ENCODE assay signal across 17 cellular contexts in the genomic region with DNA sequence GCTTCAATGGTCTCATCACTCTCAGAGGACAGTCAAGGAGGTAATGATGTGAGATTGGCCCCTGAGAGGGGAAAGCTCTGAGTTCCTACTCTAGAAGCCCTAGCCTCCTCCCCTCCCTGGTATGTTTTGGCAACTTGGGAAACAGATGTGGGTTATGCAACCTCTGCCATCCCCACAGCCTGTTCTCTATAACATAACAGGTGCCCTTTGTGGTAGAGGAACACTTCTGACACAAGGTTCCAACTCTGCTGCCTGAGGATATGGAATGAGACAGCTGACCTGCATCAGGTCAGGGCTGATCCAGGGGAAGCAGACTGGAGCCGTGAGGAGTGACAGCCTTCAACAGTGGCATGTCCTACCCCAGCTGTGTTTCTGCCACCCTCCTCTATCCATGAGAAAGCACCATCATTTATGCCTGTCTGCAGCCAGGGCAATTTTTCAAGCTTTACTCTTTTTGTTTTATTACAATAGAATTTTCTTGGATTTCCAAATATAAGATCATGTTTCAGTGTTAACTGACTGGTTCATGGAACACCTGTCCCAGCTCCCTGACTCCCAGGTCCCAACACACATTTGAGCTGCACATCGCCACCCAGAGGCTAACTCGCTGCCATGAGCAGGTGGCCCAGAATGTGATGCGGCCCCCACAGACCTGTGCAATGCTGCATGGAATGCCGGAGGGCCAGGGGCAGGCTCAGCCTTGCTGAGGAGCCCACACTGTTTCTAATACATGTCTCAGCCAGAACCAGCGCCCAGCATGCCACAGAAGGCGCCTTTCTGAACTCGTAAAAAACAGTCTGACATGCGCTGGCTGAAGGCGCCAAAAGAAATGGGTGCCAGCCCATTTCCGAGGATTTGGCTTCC.
DNase-seq lines count a peak whose midpoint lies in the region; ATAC-seq and TF ChIP-seq lines count a peak whose summit lies in the region.
"Had no signal": no experiment of that assay in that cellular context is flagged by ENCODE, and none has a peak within 500 bp of the region (broad histone marks: within the 10 kb centered on the region; RNA-seq: fewer than 3 reads in every experiment).

No MANE protein-coding gene starts in this region.

- no peak overlapping the region for H3K4me3 ChIP-seq in GM23338
- H3K4me3 ChIP-seq in coronary artery = no peak overlapping the region
- H3K4me3 ChIP-seq: left ventricle myocardium inferior had no signal

- no peaks in the 10 kb centered on the region for H3K9me2 ChIP-seq in GM23338 (ENCODE audit: insufficient read depth)

- H3K4me1 ChIP-seq in GM23338 (ENCODE audit: insufficient read depth) = peaks cover 13% of the 10 kb centered on the region

- DNase-seq in GM23338 (ENCODE audit: low spot score) (peak; percentile 73), NCI-H146 treated with DMSO at 0.1 percent for 48 hours (lab: John Stamatoyannopoulos, UW; ENCODE audit: unreplicated experiment) (peak; percentile 6), coronary artery (ENCODE audit: low spot score) (peak; percentile 58), mesenteric fat pad (ENCODE audit: low spot score) (peak; percentile 67), endothelial cell (ENCODE audit: low spot score) (no peak), DMS79 treated with DMSO at 0.1 percent for 48 hours (lab: John Stamatoyannopoulos, UW) (no peak)
- no peak for DNase-seq in T-helper 2 cell treated with Interferon-gamma antibody and Interleukin-4, amounts not matched to agents 5 μg/mL and 100 μg/mL, for 36 hours (ENCODE audit: low spot score)
- DNase-seq: activated naive CD8-positive, alpha-beta T cell treated with anti-CD3 and anti-CD28 coated beads, Interleukin-2, amount 50 U/mL, for 24 hours; BE2C; KBM-7; left ventricle myocardium inferior; NCI-H510A; spleen; stimulated activated naive B cell treated with anti-CD40 and anti-IgM and Interleukin-4, amounts not matched to agents 10 μg/mL and 1 μg/mL and 100 μg/mL, for 72 hours; trophoblast cell had no signal

- H3F3A ChIP-seq in GM23338 (replicated peaks; ENCODE audit: low read depth) = no peaks in the 10 kb centered on the region

- peak; percentile 62 to 83 for TF ChIP-seq CTCF in GM23338 (conservative IDR thresholded peaks at IDR 0.05; ENCODE audit: low read depth in 2 of 2)
- TF ChIP-seq CTCF in coronary artery (IDR thresholded peaks at IDR 0.05) = no peak
- TF ChIP-seq CTCF in endothelial cell (IDR thresholded peaks at IDR 0.05; ENCODE audit: unreplicated experiment) = no peak

- H3K27ac ChIP-seq in GM23338 (ENCODE audit: low read depth) (no peak overlapping the region), coronary artery (no peak overlapping the region)
- H3K27ac ChIP-seq: left ventricle myocardium inferior, spleen had no signal

- H3K27ac Mint-ChIP-seq in GM23338 (no peak overlapping the region), endothelial cell (ENCODE audit: unreplicated experiment) (no peak overlapping the region)
- no peak overlapping the region for H3K27ac Mint-ChIP-seq in T-helper 2 cell treated with Interferon-gamma antibody and Interleukin-4, amounts not matched to agents 5 μg/mL and 100 μg/mL, for 36 hours
- H3K27ac Mint-ChIP-seq: activated naive CD8-positive, alpha-beta T cell treated with anti-CD3 and anti-CD28 coated beads, Interleukin-2, amount 50 U/mL, for 24 hours; stimulated activated naive B cell treated with anti-CD40 and anti-IgM and Interleukin-4, amounts not matched to agents 10 μg/mL and 1 μg/mL and 100 μg/mL, for 72 hours had no signal

- no peak overlapping the region for H3K4me3 Mint-ChIP-seq in GM23338
- H3K4me3 Mint-ChIP-seq in T-helper 2 cell treated with Interferon-gamma antibody and Interleukin-4, amounts not matched to agents 5 μg/mL and 100 μg/mL, for 36 hours = no peak overlapping the region
- H3K4me3 Mint-ChIP-seq in endothelial cell (ENCODE audit: unreplicated experiment) = no peak overlapping the region
- H3K4me3 Mint-ChIP-seq: activated naive CD8-positive, alpha-beta T cell treated with anti-CD3 and anti-CD28 coated beads, Interleukin-2, amount 50 U/mL, for 24 hours; stimulated activated naive B cell treated with anti-CD40 and anti-IgM and Interleukin-4, amounts not matched to agents 10 μg/mL and 1 μg/mL and 100 μg/mL, for 72 hours had no signal

- H3K27me3 Mint-ChIP-seq in GM23338 (ENCODE audit: insufficient read depth, low read depth, poor library complexity) (peaks cover 15% of the 10 kb centered on the region), endothelial cell (ENCODE audit: unreplicated experiment) (peaks cover 8% of the 10 kb centered on the region)
- H3K27me3 Mint-ChIP-seq in T-helper 2 cell treated with Interferon-gamma antibody and Interleukin-4, amounts not matched to agents 5 μg/mL and 100 μg/mL, for 36 hours (ENCODE audit: low read depth) = no peaks in the 10 kb centered on the region

- ATAC-seq in GM23338 = peak; percentile 91
- no peak for ATAC-seq in HG02852 (IDR thresholded peaks at IDR 0.05; ENCODE audit: unreplicated experiment)
- ATAC-seq: activated naive CD8-positive, alpha-beta T cell treated with anti-CD3 and anti-CD28 coated beads, Interleukin-2, amount 50 U/mL, for 24 hours; Panc1; stimulated activated naive B cell treated with anti-CD40 and anti-IgM and Interleukin-4, amounts not matched to agents 10 μg/mL and 1 μg/mL and 100 μg/mL, for 72 hours had no signal

- H3K4me2 ChIP-seq in GM23338 = no peak overlapping the region

- no peaks in the 10 kb centered on the region for H3K36me3 ChIP-seq in GM23338 (ENCODE audit: insufficient read depth)
- H3K36me3 ChIP-seq: BE2C, left ventricle myocardium inferior, spleen had no signal

- H3K9me3 Mint-ChIP-seq in GM23338 = no peaks in the 10 kb centered on the region
- no peaks in the 10 kb centered on the region for H3K9me3 Mint-ChIP-seq in T-helper 2 cell treated with Interferon-gamma antibody and Interleukin-4, amounts not matched to agents 5 μg/mL and 100 μg/mL, for 36 hours
- H3K9me3 Mint-ChIP-seq in endothelial cell (ENCODE audit: unreplicated experiment) = no peaks in the 10 kb centered on the region
- H3K9me3 Mint-ChIP-seq: activated naive CD8-positive, alpha-beta T cell treated with anti-CD3 and anti-CD28 coated beads, Interleukin-2, amount 50 U/mL, for 24 hours; stimulated activated naive B cell treated with anti-CD40 and anti-IgM and Interleukin-4, amounts not matched to agents 10 μg/mL and 1 μg/mL and 100 μg/mL, for 72 hours had no signal

- H3K4me1 Mint-ChIP-seq in GM23338 (peaks cover 14% of the 10 kb centered on the region), endothelial cell (ENCODE audit: unreplicated experiment) (peaks cover 31% of the 10 kb centered on the region)
- peaks cover 16% of the 10 kb centered on the region for H3K4me1 Mint-ChIP-seq in T-helper 2 cell treated with Interferon-gamma antibody and Interleukin-4, amounts not matched to agents 5 μg/mL and 100 μg/mL, for 36 hours (ENCODE audit: low read depth)

- no peaks in the 10 kb centered on the region; the same call in 2 of the 3 replicates for H3K36me3 Mint-ChIP-seq in GM23338 (ENCODE audit: low read depth)
- H3K36me3 Mint-ChIP-seq in T-helper 2 cell treated with Interferon-gamma antibody and Interleukin-4, amounts not matched to agents 5 μg/mL and 100 μg/mL, for 36 hours (ENCODE audit: low read depth) = no peaks in the 10 kb centered on the region
- peaks cover 3% of the 10 kb centered on the region for H3K36me3 Mint-ChIP-seq in endothelial cell (ENCODE audit: low read depth, unreplicated experiment)
- H3K36me3 Mint-ChIP-seq: stimulated activated naive B cell treated with anti-CD40 and anti-IgM and Interleukin-4, amounts not matched to agents 10 μg/mL and 1 μg/mL and 100 μg/mL, for 72 hours had no signal

- no peak overlapping the region for H2AFZ ChIP-seq in GM23338

- no peaks in the 10 kb centered on the region for H3K79me2 ChIP-seq in GM23338 (replicated peaks; ENCODE audit: insufficient read depth)

- no peaks in the 10 kb centered on the region for H3K27me3 ChIP-seq in GM23338 (ENCODE audit: insufficient read depth)
- H3K27me3 ChIP-seq: BE2C, spleen had no signal

- no peaks in the 10 kb centered on the region for H4K20me1 ChIP-seq in GM23338 (replicated peaks; ENCODE audit: insufficient read depth)

TF ChIP-seq in GM23338, 12 proteins besides CTCF, POLR2A, EP300 and RAD21:
- no peak for TF ChIP-seq EZH2phosphoT487 (IDR thresholded peaks at IDR 0.05; ENCODE audit: unreplicated experiment)
- TF ChIP-seq EZH2 (IDR thresholded peaks at IDR 0.05; ENCODE audit: low read depth, unreplicated experiment) = no peak
- TF ChIP-seq ZNF114 (CRISPR knock-in tag; IDR thresholded peaks at IDR 0.05) = no peak
- no peak for TF ChIP-seq JUNB (IDR thresholded peaks at IDR 0.05; ENCODE audit: unreplicated experiment)
- TF ChIP-seq STAT1 (IDR thresholded peaks at IDR 0.05; ENCODE audit: unreplicated experiment) = no peak
TF ChIP-seq in GM23338: peak in this region for 0.

Comparison
In these comparisons a context has a peak if more than half of its experiments do, and no peak if none do; other contexts are left out.
1. DNase-seq: peak in GM23338 (single experiment), NCI-H146 treated with DMSO at 0.1 percent for 48 hours (single experiment), coronary artery (single experiment) and mesenteric fat pad (single experiment); none in T-helper 2 cell treated with Interferon-gamma antibody and Interleukin-4, amounts not matched to agents 5 μg/mL and 100 μg/mL, for 36 hours (single experiment), endothelial cell (single experiment) and DMS79 treated with DMSO at 0.1 percent for 48 hours (single experiment).
2. CTCF ChIP-seq: peak in GM23338 (2 of 2); none in coronary artery (single experiment) and endothelial cell (single experiment).